Comparison of ENCODE assay signal across 1 cellular context in the genomic region with DNA sequence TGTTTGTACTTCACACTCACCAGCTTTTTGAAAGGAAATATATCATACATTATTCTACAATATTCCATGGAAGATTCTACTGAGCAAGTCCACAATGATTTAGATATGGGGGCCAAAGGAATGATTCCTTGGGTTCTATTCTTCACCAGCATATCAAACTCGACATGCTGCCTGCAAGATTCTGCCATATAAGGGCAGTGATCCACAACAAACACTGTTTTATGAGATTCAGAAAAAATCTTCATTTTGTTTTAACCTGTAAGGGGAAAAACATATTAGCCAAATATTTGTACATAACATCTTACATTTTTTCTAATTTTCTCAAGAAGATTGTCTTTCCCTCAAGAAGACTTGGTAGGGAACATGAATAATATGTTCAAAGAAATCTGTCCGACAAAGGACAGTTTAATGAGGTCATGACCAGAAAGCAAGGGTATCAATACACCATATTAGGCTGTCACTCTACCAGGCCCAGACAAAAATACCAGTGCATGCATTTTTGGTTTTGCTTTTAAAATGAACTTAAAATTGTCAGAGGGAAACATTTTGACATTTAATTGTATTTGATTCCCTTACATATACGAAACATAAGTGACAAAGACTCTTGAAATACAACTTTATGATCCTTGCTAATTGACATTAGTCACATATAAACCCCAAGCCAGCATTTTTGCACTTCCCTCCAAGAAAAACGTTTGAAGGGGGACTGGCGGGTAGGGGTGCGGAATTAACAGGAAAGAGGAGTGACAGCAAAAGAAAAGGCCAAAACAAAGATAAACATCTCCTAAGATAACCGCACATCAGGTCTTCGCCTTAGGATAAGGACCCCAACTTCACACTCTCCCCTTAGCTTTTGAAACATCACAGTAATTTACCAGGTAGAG.
TF ChIP-seq lines count a peak whose summit lies in the region.

No MANE protein-coding gene starts in this region.

TF ChIP-seq in GM23338, 12 proteins besides CTCF, POLR2A, EP300 and RAD21 (continued from another document):
- TF ChIP-seq ZNF462 (CRISPR knock-in tag; IDR thresholded peaks at IDR 0.05) (no peak), NANOG (IDR thresholded peaks at IDR 0.05; ENCODE audit: borderline replicate concordance) (no peak), EZH2phosphoT487 (IDR thresholded peaks at IDR 0.05; ENCODE audit: unreplicated experiment) (no peak), ZNF331 (CRISPR knock-in tag; IDR thresholded peaks at IDR 0.05; ENCODE audit: low read depth) (no peak)
